Comparison of ENCODE assay signal across 1 cellular context in genomic region chr11:62558669-62559068, GRCh38.
A peak's percentile ranks its signal among the peaks of the same experiment; 100 is the strongest.
TF ChIP-seq lines count a peak whose summit lies in the region.

No MANE protein-coding gene starts in this region.

TF ChIP-seq in HCT116, 20 proteins besides CTCF, POLR2A, EP300 and RAD21:
- TF ChIP-seq EZH2phosphoT487 (IDR thresholded peaks at IDR 0.05; ENCODE audit: borderline replicate concordance), result no peak
- 0 out of 2 replicates have a peak, but pooled peaks have one; percentile 14 for TF ChIP-seq POLR2AphosphoS5 (IDR thresholded peaks at IDR 0.05; ENCODE audit: low read depth, low read length)
